In the genomic region with DNA sequence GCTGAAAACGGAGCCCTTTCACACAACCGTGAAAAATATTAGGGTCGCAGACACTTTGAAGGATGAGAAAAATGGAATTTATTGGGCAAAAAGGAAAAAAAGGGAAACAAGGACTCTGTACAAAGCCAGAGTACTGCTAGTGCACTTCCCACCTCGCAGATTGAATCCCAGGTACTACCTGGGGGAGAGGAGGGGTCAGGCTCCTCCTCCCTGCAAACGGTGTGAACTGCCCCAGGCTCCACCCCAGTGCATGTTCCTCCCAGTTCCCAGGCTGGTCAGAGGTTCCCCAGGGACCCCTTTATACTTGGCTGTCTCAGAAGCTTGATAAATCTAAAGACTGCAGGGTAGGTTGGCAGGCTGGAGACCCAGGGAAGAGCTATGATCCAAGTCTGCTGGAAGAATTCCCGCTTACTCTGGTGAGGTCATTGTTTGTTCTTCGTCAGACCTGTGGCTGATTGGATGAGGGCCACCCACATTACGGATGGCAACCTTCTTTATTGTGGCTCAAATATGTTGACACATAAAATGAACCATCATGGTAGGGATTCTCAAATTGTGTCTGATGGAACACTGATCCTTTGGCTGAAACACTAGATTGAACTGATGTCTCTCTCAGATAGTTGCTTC, we compare ENCODE assay signal across 18 cellular contexts.
DNase-seq lines count a peak whose midpoint lies in the region; TF ChIP-seq lines count a peak whose summit lies in the region.
"Had no signal": no experiment of that assay in that cellular context is flagged by ENCODE, and none has a peak within 500 bp of the region (broad histone marks: within the 10 kb centered on the region; RNA-seq: fewer than 3 reads in every experiment).

No MANE protein-coding gene starts in this region.

- H3K36me3 ChIP-seq in SJCRH30: no peaks in the 10 kb centered on the region
- no peaks in the 10 kb centered on the region for H3K36me3 ChIP-seq in esophagus muscularis mucosa
- H3K36me3 ChIP-seq in thyroid gland: no peaks in the 10 kb centered on the region
- H3K36me3 ChIP-seq in vagina: no peaks in the 10 kb centered on the region

- POLR2A ChIA-PET in HEK293T (lab: Yijun Ruan, JAX): no interaction called here

- peaks cover 9% of the 10 kb centered on the region; the same call in 1 of the 2 replicates for H3K27me3 ChIP-seq in SJCRH30
- peaks cover 0 to 17% (median 0%) of the 10 kb centered on the region in 4 donors for H3K27me3 ChIP-seq in esophagus muscularis mucosa
- H3K27me3 ChIP-seq in thyroid gland: no peaks in the 10 kb centered on the region
- no peaks in the 10 kb centered on the region for H3K27me3 ChIP-seq in vagina

- H3K4me1 ChIP-seq in SJCRH30: peaks cover 3% of the 10 kb centered on the region; the same call in 1 of the 2 replicates
- no peaks in the 10 kb centered on the region for H3K4me1 ChIP-seq in esophagus muscularis mucosa
- H3K4me1 ChIP-seq in thyroid gland: no peaks in the 10 kb centered on the region
- H3K4me1 ChIP-seq in vagina: no peaks in the 10 kb centered on the region

- H3K27ac ChIP-seq in SJCRH30: no peak overlapping the region
- no peak overlapping the region for H3K27ac ChIP-seq in esophagus muscularis mucosa (replicated peaks in 1 of 4)
- no peak overlapping the region for H3K27ac ChIP-seq in thyroid gland
- H3K27ac ChIP-seq in vagina: no peak overlapping the region
- H3K27ac ChIP-seq: SK-N-MC had no signal

- DNase-seq in Daoy (ENCODE audit: low read depth): peak; percentile 80
- peak; percentile 84 for DNase-seq in LNCaP clone FGC (ENCODE audit: low read depth)
- DNase-seq in SJCRH30: peak; percentile 19 to 40
- peak; percentile 50 for DNase-seq in esophagus muscularis mucosa (ENCODE audit: extremely low spot score)
- DNase-seq in HEK293T (ENCODE audit: extremely low spot score): no peak
- DNase-seq in thyroid gland: no peak
- DNase-seq in HPDE6-E6E7 (ENCODE audit: extremely low spot score): no peak
- DNase-seq in vagina (ENCODE audit: extremely low spot score in 2 of 2): no peak
- DNase-seq: EL; H7; MV-4-11; NCI-H1417; NCI-H187; NCI-H345; NCI-H526 treated with DMSO at 0.1 percent for 48 hours; NK-92 treated with Interleukin-12 subunit alpha and Interleukin-12 subunit beta, amount 100 ng/mL, for 24 hours had no signal

- CTCF ChIA-PET in HEK293T (lab: Yijun Ruan, JAX): no interaction called here

- H3K9me3 ChIP-seq in SJCRH30 (replicated peaks) (no peaks in the 10 kb centered on the region), esophagus muscularis mucosa (no peaks in the 10 kb centered on the region), thyroid gland (no peaks in the 10 kb centered on the region), vagina (no peaks in the 10 kb centered on the region)

- TF ChIP-seq POLR2A in esophagus muscularis mucosa (IDR thresholded peaks at IDR 0.05; ENCODE audit: low read depth): no peak
- TF ChIP-seq POLR2A in thyroid gland (IDR thresholded peaks at IDR 0.05): no peak
- TF ChIP-seq POLR2A in vagina (IDR thresholded peaks at IDR 0.05): no peak

- TF ChIP-seq CTCF in LNCaP clone FGC (IDR thresholded peaks at IDR 0.05; ENCODE audit: control insufficient read depth, extremely low read depth, insufficient read depth) (no peak), esophagus muscularis mucosa (IDR thresholded peaks at IDR 0.05) (no peak), thyroid gland (IDR thresholded peaks at IDR 0.05) (no peak), vagina (IDR thresholded peaks at IDR 0.05) (no peak)

- H3K4me3 ChIP-seq in LNCaP clone FGC (ENCODE audit: low read depth, low read length): no peak overlapping the region
- no peak overlapping the region for H3K4me3 ChIP-seq in SJCRH30
- H3K4me3 ChIP-seq in esophagus muscularis mucosa: no peak overlapping the region
- no peak overlapping the region for H3K4me3 ChIP-seq in thyroid gland (replicated peaks in 1 of 3)
- H3K4me3 ChIP-seq in vagina: no peak overlapping the region
- H3K4me3 ChIP-seq: K562, SK-N-MC had no signal

- WGBS in esophagus muscularis mucosa: 65% methylated on average over 8 of the region's 8 CpGs
- 70 to 75% methylated on average over 8 of the region's 8 CpGs for WGBS in thyroid gland, 2 donors

- intact Hi-C loops in esophagus muscularis mucosa (cut with DNase I): no loop called here
- intact Hi-C loops in thyroid gland (cut with DNase I): no loop called here
- intact Hi-C loops in vagina (cut with DNase I): no loop called here

- no peak for TF ChIP-seq EP300 in esophagus muscularis mucosa (IDR thresholded peaks at IDR 0.05)

TF ChIP-seq in HEK293T, 16 proteins besides CTCF, POLR2A, EP300 and RAD21:
- TF ChIP-seq FOXK2 (IDR thresholded peaks at IDR 0.05) (no peak), ELF4 (IDR thresholded peaks at IDR 0.05) (no peak), L3MBTL2 (conservative IDR thresholded peaks at IDR 0.05) (no peak), FOXA1 (IDR thresholded peaks at IDR 0.05) (no peak), BHLHE40 (IDR thresholded peaks at IDR 0.05; ENCODE audit: borderline replicate concordance) (no peak), NFRKB (IDR thresholded peaks at IDR 0.05) (no peak), TARDBP (IDR thresholded peaks at IDR 0.05) (no peak), SP1 (IDR thresholded peaks at IDR 0.05) (no peak), ZNF384 (IDR thresholded peaks at IDR 0.05) (no peak), LEF1 (IDR thresholded peaks at IDR 0.05; ENCODE audit: borderline replicate concordance) (no peak), ARNT (IDR thresholded peaks at IDR 0.05) (no peak), FOXM1 (IDR thresholded peaks at IDR 0.05; ENCODE audit: borderline replicate concordance) (no peak), HDGF (IDR thresholded peaks at IDR 0.05; ENCODE audit: borderline replicate concordance) (no peak), SUZ12 (IDR thresholded peaks at IDR 0.05) (no peak), CTBP1 (IDR thresholded peaks at IDR 0.05; ENCODE audit: borderline replicate concordance) (no peak)
- TF ChIP-seq, protein P1, sequence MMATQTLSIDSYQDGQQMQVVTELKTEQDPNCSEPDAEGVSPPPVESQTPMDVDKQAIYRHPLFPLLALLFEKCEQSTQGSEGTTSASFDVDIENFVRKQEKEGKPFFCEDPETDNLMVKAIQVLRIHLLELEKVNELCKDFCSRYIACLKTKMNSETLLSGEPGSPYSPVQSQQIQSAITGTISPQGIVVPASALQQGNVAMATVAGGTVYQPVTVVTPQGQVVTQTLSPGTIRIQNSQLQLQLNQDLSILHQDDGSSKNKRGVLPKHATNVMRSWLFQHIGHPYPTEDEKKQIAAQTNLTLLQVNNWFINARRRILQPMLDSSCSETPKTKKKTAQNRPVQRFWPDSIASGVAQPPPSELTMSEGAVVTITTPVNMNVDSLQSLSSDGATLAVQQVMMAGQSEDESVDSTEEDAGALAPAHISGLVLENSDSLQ (IDR thresholded peaks at IDR 0.05): no peak

Comparison
In these comparisons a context has a peak if more than half of its experiments do, and no peak if none do; other contexts are left out.
1. DNase-seq: peak in Daoy (single experiment), LNCaP clone FGC (single experiment), SJCRH30 (2 of 2) and esophagus muscularis mucosa (single experiment); none in HEK293T (single experiment), thyroid gland (0 of 2), HPDE6-E6E7 (single experiment) and vagina (0 of 2).